In the genomic region with DNA sequence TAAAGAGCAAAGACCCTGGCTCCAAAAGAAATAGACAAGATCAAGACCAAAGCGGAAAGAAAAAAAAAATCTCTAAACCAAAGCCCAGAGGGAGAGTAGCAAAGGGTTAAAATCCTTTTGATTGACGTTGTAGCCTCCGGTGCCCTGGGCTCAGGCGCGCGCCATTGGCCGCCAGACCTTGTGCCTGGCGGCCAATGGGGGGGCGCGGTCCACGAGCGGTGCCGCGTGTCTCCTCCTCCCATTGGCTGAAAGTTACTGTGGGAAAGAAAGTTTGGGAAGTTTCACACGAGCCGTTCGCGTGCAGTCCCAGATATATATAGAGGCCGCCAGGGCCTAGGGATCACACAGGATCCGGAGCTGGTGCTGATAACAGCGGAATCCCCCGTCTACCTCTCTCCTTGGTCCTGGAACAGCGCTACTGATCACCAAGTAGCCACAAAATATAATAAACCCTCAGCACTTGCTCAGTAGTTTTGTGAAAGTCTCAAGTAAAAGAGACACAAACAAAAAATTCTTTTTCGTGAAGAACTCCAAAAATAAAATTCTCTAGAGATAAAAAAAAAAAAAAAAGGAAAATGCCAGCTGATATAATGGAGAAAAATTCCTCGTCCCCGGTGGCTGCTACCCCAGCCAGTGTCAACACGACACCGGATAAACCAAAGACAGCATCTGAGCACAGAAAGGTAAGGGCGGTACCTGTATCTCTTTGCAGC, we compare ENCODE assay signal across 8 cellular contexts. TPM values are rescaled to one million over a fixed set of nuclear protein-coding genes. Genes with fewer than 3 reads are reported as not detected.
DNase-seq lines count a peak whose midpoint lies in the region; ATAC-seq and TF ChIP-seq lines count a peak whose summit lies in the region.

A gene with protein sequence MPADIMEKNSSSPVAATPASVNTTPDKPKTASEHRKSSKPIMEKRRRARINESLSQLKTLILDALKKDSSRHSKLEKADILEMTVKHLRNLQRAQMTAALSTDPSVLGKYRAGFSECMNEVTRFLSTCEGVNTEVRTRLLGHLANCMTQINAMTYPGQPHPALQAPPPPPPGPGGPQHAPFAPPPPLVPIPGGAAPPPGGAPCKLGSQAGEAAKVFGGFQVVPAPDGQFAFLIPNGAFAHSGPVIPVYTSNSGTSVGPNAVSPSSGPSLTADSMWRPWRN (plus strand): TSS at position 343 of the 713 bp plus-strand sequence. CDS start 233 bp downstream, at position 576.

- DNase-seq in activated effector memory CD4-positive, alpha-beta T cell treated with anti-CD3 and anti-CD28 coated beads, Interleukin-2, amount 50 U/mL, for 16 hours = peak; percentile 76
- DNase-seq in activated effector memory CD4-positive, alpha-beta T cell treated with Interleukin-2 at 50 U/mL for 16 hours = no peak
- DNase-seq in NCI-H526 (lab: John Stamatoyannopoulos, UW) = peak; percentile 65 to 93
- DNase-seq in activated CD8-positive, alpha-beta memory T cell treated with anti-CD3 and anti-CD28 coated beads, Interleukin-2, amount 10 ng/mL, durations not matched to agents 7 days and 5 days = peak; percentile 46
- peak; percentile 90 to 93 for DNase-seq in erythroblast (lab: John Stamatoyannopoulos, UW)
- peak; percentile 89 to 90 for DNase-seq in mesothelial cell of epicardium (ENCODE audit: low spot score in 2 of 2, unreplicated experiment in 2 of 2)
- peak; percentile 94 for DNase-seq in stomach

- peak within 1 kb of the TSS; percentile 62 to 72 (median 69) for H3K4me3 ChIP-seq in stomach

- peak within 1 kb of the TSS; percentile 63 for H3K4me3 Mint-ChIP-seq in activated CD8-positive, alpha-beta memory T cell treated with anti-CD3 and anti-CD28 coated beads, Interleukin-2, amount 10 ng/mL, durations not matched to agents 7 days and 5 days
- H3K4me3 Mint-ChIP-seq in mesothelial cell of epicardium = peak within 1 kb of the TSS; percentile 96

- H3K9me3 Mint-ChIP-seq in activated CD8-positive, alpha-beta memory T cell treated with anti-CD3 and anti-CD28 coated beads, Interleukin-2, amount 10 ng/mL, durations not matched to agents 7 days and 5 days (ENCODE audit: low read depth) = no peaks in the 10 kb centered on the region
- H3K9me3 Mint-ChIP-seq in mesothelial cell of epicardium = no peaks in the 10 kb centered on the region

- TF ChIP-seq POLR2A in erythroblast (IDR thresholded peaks at IDR 0.05; ENCODE audit: low read length) (peak; percentile 36), stomach (IDR thresholded peaks at IDR 0.05) (peak in 2 of 4 donors; percentile 87 to 89)

- H3K36me3 ChIP-seq in stomach = no peaks in the 10 kb centered on the region

- intact Hi-C loops in stomach (cut with DNase I; ENCODE audit: low total_unique reads) = loop anchor here (5.0 kb wide), 1 partner anchor 349 kb away; no protein-coding TSS in a partner anchor

- WGBS in stomach, 5 donors = 0 to 1% (median 1%) methylated on average over 29 of the region's 29 CpGs

- no peaks in the 10 kb centered on the region for H3K9me3 ChIP-seq in stomach

- CTCF ChIA-PET in activated CD8-positive, alpha-beta memory T cell treated with anti-CD3 and anti-CD28 coated beads, Interleukin-2, amount 10 ng/mL, durations not matched to agents 7 days and 5 days (lab: Charles Lee) = interaction anchor here (5.7 kb wide), 1 partner anchor 181 kb away, joined by 38 read pairs; no protein-coding TSS in a partner anchor

- H3K36me3 Mint-ChIP-seq in activated CD8-positive, alpha-beta memory T cell treated with anti-CD3 and anti-CD28 coated beads, Interleukin-2, amount 10 ng/mL, durations not matched to agents 7 days and 5 days = peaks cover 2% of the 10 kb centered on the region
- H3K36me3 Mint-ChIP-seq in mesothelial cell of epicardium = peaks cover 7% of the 10 kb centered on the region

- TF ChIP-seq CTCF in mesothelial cell of epicardium (IDR thresholded peaks at IDR 0.05; ENCODE audit: unreplicated experiment) = no peak
- no peak for TF ChIP-seq CTCF in stomach (IDR thresholded peaks at IDR 0.05)

- peaks cover 0 to 29% (median 0%) of the 10 kb centered on the region in 3 donors for H3K27me3 ChIP-seq in stomach

- peaks cover 41 to 83% (median 78%) of the 10 kb centered on the region in 4 donors for H3K4me1 ChIP-seq in stomach

- H3K27ac ChIP-seq in stomach = peak within 1 kb of the TSS; percentile 98 to 99 (median 98)

- H3K27ac Mint-ChIP-seq in activated CD8-positive, alpha-beta memory T cell treated with anti-CD3 and anti-CD28 coated beads, Interleukin-2, amount 10 ng/mL, durations not matched to agents 7 days and 5 days = peak within 1 kb of the TSS; percentile 51
- H3K27ac Mint-ChIP-seq in mesothelial cell of epicardium = peak within 1 kb of the TSS; percentile 98

- no peak for TF ChIP-seq EP300 in stomach (IDR thresholded peaks at IDR 0.05)

- peaks cover 81% of the 10 kb centered on the region for H3K27me3 Mint-ChIP-seq in activated CD8-positive, alpha-beta memory T cell treated with anti-CD3 and anti-CD28 coated beads, Interleukin-2, amount 10 ng/mL, durations not matched to agents 7 days and 5 days
- H3K27me3 Mint-ChIP-seq in mesothelial cell of epicardium (ENCODE audit: low read depth) = no peaks in the 10 kb centered on the region

- peak; percentile 28 for ATAC-seq in HG03432 (IDR thresholded peaks at IDR 0.05; ENCODE audit: unreplicated experiment)
- no peak for ATAC-seq in activated CD8-positive, alpha-beta memory T cell treated with anti-CD3 and anti-CD28 coated beads, Interleukin-2, amount 10 ng/mL, durations not matched to agents 7 days and 5 days

- H3K4me1 Mint-ChIP-seq in activated CD8-positive, alpha-beta memory T cell treated with anti-CD3 and anti-CD28 coated beads, Interleukin-2, amount 10 ng/mL, durations not matched to agents 7 days and 5 days = peaks cover 52% of the 10 kb centered on the region
- H3K4me1 Mint-ChIP-seq in mesothelial cell of epicardium = peaks cover 53% of the 10 kb centered on the region

RNA-seq across cellular contexts. Expression of the gene that starts here (rescaled TPM):
- total RNA-seq in activated CD8-positive, alpha-beta memory T cell treated with anti-CD3 and anti-CD28 coated beads, Interleukin-2, amount 10 ng/mL, durations not matched to agents 7 days and 5 days = under 1 TPM; 0.28 to 0.35 TPM
- total RNA-seq in mesothelial cell of epicardium = 99.9 to 108 TPM (median 104 TPM) in 3 replicates
- 100 to 1,000 TPM in 1 of 5 donors, 10 to 100 TPM in 3, 1 to 10 TPM in 1; 4.7 to 101 (median 43.1) TPM for total RNA-seq in stomach
- 10 to 100 TPM; 20.5 to 54.5 (median 41.3) TPM for polyA plus RNA-seq in stomach

Comparison
In these comparisons a context has a peak if more than half of its experiments do, and no peak if none do; other contexts are left out.
1. RNA of the gene that starts here (total RNA-seq): 99.9 to 108 TPM in mesothelial cell of epicardium and 4.7 to 101 TPM in stomach; 0.28 to 0.35 TPM in activated CD8-positive, alpha-beta memory T cell treated with anti-CD3 and anti-CD28 coated beads, Interleukin-2, amount 10 ng/mL, durations not matched to agents 7 days and 5 days; every median in the first group is over 4 times any median in the second.
2. Peak in DNase-seq in activated CD8-positive, alpha-beta memory T cell treated with anti-CD3 and anti-CD28 coated beads, Interleukin-2, amount 10 ng/mL, durations not matched to agents 7 days and 5 days; RNA of the gene not detected or under 1 TPM.